27 cellular contexts compared by ENCODE assay signal in the genomic region with DNA sequence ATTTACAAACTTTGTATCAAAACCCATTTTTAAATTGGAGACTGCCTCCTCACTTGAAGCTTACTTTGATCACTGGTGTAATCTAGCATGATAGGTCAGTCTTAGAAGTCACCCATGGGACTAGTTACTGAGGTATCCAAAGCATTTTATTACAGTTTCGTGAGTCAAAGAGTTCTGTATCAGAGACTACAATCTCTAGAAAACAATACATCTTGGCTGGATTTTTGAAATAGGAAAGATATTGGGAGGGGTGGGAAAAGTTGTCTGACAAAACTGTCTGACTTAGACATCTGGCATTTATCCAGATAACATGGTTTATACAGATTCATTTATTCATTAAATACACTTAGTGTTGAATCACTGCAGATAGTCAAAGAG.
DNase-seq lines count a peak whose midpoint lies in the region; ATAC-seq, FAIRE-seq and TF ChIP-seq lines count a peak whose summit lies in the region.
"Had no signal": no experiment of that assay in that cellular context is flagged by ENCODE, and none has a peak within 500 bp of the region (broad histone marks: within the 10 kb centered on the region; RNA-seq: fewer than 3 reads in every experiment).

No MANE protein-coding gene starts in this region.

- CTCF ChIA-PET in CD4-positive, alpha-beta T cell (lab: Charles Lee): no interaction called here

- no peak for TF ChIP-seq CTCF in CD4-positive, alpha-beta T cell (IDR thresholded peaks at IDR 0.05)

- peaks cover 7% of the 10 kb centered on the region for H3K9me3 Mint-ChIP-seq in CD4-positive, alpha-beta T cell
- H3K9me3 Mint-ChIP-seq: activated naive CD8-positive, alpha-beta T cell treated with anti-CD3 and anti-CD28 coated beads, Interleukin-2, amount 10 ng/mL, durations not matched to agents 7 days and 5 days had no signal

- H3K4me1 Mint-ChIP-seq in CD4-positive, alpha-beta T cell (ENCODE audit: low read depth): no peaks in the 10 kb centered on the region
- H3K4me1 Mint-ChIP-seq: activated naive CD8-positive, alpha-beta T cell treated with anti-CD3 and anti-CD28 coated beads, Interleukin-2, amount 10 ng/mL, durations not matched to agents 7 days and 5 days; naive B cell; WTC11 had no signal

- H3K27me3 Mint-ChIP-seq in CD4-positive, alpha-beta T cell: no peaks in the 10 kb centered on the region
- H3K27me3 Mint-ChIP-seq: activated naive CD8-positive, alpha-beta T cell treated with anti-CD3 and anti-CD28 coated beads, Interleukin-2, amount 10 ng/mL, durations not matched to agents 7 days and 5 days; naive B cell had no signal

- intact Hi-C loops in CD4-positive, alpha-beta T cell (cut with DNase I, micrococcal nuclease): no loop called here

- no peak overlapping the region for H3K27ac ChIP-seq in CD4-positive, alpha-beta T cell (ENCODE audit: low read depth, low read length)
- H3K27ac ChIP-seq: BLaER1 treated with 17β-estradiol and CSF1 and Interleukin-3, amounts not matched to agents 10 nM and 100 nM; cardiac muscle cell; stomach; transverse colon had no signal

- H3K36me3 Mint-ChIP-seq in CD4-positive, alpha-beta T cell (ENCODE audit: low read depth): no peaks in the 10 kb centered on the region
- H3K36me3 Mint-ChIP-seq: activated naive CD8-positive, alpha-beta T cell treated with anti-CD3 and anti-CD28 coated beads, Interleukin-2, amount 10 ng/mL, durations not matched to agents 7 days and 5 days; naive B cell had no signal

- no peak for FAIRE-seq in RCC 7860 (lab: Jason Lieb, UNC)
- FAIRE-seq: D721Med, H54 had no signal

- no peaks in the 10 kb centered on the region for H3K9me3 ChIP-seq in CD4-positive, alpha-beta T cell (ENCODE audit: control insufficient read depth, low read length)
- H3K9me3 ChIP-seq: transverse colon had no signal

- no peak for ATAC-seq in CD4-positive, alpha-beta T cell (ENCODE audit: poor library complexity)
- no peak for ATAC-seq in HG02973 (IDR thresholded peaks at IDR 0.05; ENCODE audit: unreplicated experiment)
- ATAC-seq: left colon, sciatic nerve, WTC11 had no signal

- no peak overlapping the region for H3K4me3 Mint-ChIP-seq in CD4-positive, alpha-beta T cell
- H3K4me3 Mint-ChIP-seq: activated naive CD8-positive, alpha-beta T cell treated with anti-CD3 and anti-CD28 coated beads, Interleukin-2, amount 10 ng/mL, durations not matched to agents 7 days and 5 days; naive B cell; WTC11 had no signal

- no peak overlapping the region for H3K27ac Mint-ChIP-seq in CD4-positive, alpha-beta T cell
- H3K27ac Mint-ChIP-seq: activated naive CD8-positive, alpha-beta T cell treated with anti-CD3 and anti-CD28 coated beads, Interleukin-2, amount 10 ng/mL, durations not matched to agents 7 days and 5 days; naive B cell; WTC11 had no signal

- DNase-seq in AG08395 (ENCODE audit: low spot score) (peak; percentile 2), RCC 7860 (ENCODE audit: low spot score) (peak; percentile 42), dermis blood vessel endothelial cell (peak; percentile 46), kidney glomerular epithelial cell (lab: John Stamatoyannopoulos, UW) (peak; percentile 90), LoVo (ENCODE audit: low spot score) (no peak), GDM1 (lab: John Stamatoyannopoulos, UW) (no peak)
- no peak for DNase-seq in CD4-positive, alpha-beta T cell
- DNase-seq: activated CD4-positive, alpha-beta T cell treated with anti-CD3 and anti-CD28 coated beads, Interleukin-2, amount 50 U/mL, for 4 hours; activated CD8-positive, alpha-beta memory T cell treated with anti-CD3 and anti-CD28 coated beads, Interleukin-2, amount 50 U/mL, for 48 hours; activated naive CD8-positive, alpha-beta T cell treated with anti-CD3 and anti-CD28 coated beads, Interleukin-2, amount 10 ng/mL, durations not matched to agents 7 days and 5 days; dorsolateral prefrontal cortex; left colon; mesendoderm; naive B cell; NCI-H1417; NCI-H510A; NK-92 treated with Interleukin-12 subunit alpha and Interleukin-12 subunit beta, amount 100 ng/mL, for 24 hours; stimulated activated CD4-positive, alpha-beta T cell treated with anti-CD3 and anti-CD28 coated beads, Interleukin-15, amount 100 ng/mL, for 24 hours; stomach; transverse colon had no signal

- no peaks in the 10 kb centered on the region for H3K27me3 ChIP-seq in CD4-positive, alpha-beta T cell (ENCODE audit: control insufficient read depth, insufficient read depth, low read length)
- H3K27me3 ChIP-seq: BLaER1 treated with 17β-estradiol and CSF1 and Interleukin-3, amounts not matched to agents 10 nM and 100 nM; cardiac muscle cell; dorsolateral prefrontal cortex; stomach; transverse colon had no signal

- POLR2A ChIA-PET in CD4-positive, alpha-beta T cell (lab: Charles Lee): no interaction called here

Comparison
In these comparisons a context has a peak if more than half of its experiments do, and no peak if none do; other contexts are left out.
1. DNase-seq: peak in AG08395 (single experiment), RCC 7860 (single experiment), dermis blood vessel endothelial cell (single experiment) and kidney glomerular epithelial cell (single experiment); none in LoVo (single experiment), GDM1 (single experiment) and CD4-positive, alpha-beta T cell (0 of 10).